14 cellular contexts compared by ENCODE assay signal in genomic region chr14:67467134-67467533, GRCh38. TPM values are rescaled to one million over a fixed set of nuclear protein-coding genes. Genes with fewer than 3 reads are reported as not detected.
DNase-seq lines count a peak whose midpoint lies in the region; ATAC-seq and TF ChIP-seq lines count a peak whose summit lies in the region.
"Had no signal": no experiment of that assay in that cellular context is flagged by ENCODE, and none has a peak within 500 bp of the region (broad histone marks: within the 10 kb centered on the region; RNA-seq: fewer than 3 reads in every experiment).

No MANE protein-coding gene starts in this region.

- no peaks in the 10 kb centered on the region for H3K27me3 ChIP-seq in adrenal gland

- H3K36me3 Mint-ChIP-seq in activated naive CD8-positive, alpha-beta T cell = no peaks in the 10 kb centered on the region
- H3K36me3 Mint-ChIP-seq in activated naive CD8-positive, alpha-beta T cell treated with anti-CD3 and anti-CD28 coated beads, Interleukin-2, amount 50 U/mL, for 24 hours (ENCODE audit: low read depth) = no peaks in the 10 kb centered on the region
- no peaks in the 10 kb centered on the region for H3K36me3 Mint-ChIP-seq in central memory CD8-positive, alpha-beta T cell (ENCODE audit: insufficient read depth)
- peaks cover 0 to 7% (median 0%) of the 10 kb centered on the region in 3 donors for H3K36me3 Mint-ChIP-seq in naive thymus-derived CD8-positive, alpha-beta T cell

- no peak for ATAC-seq in activated naive CD8-positive, alpha-beta T cell treated with anti-CD3 and anti-CD28 coated beads, Interleukin-2, amount 50 U/mL, for 24 hours
- no peak for ATAC-seq in central memory CD8-positive, alpha-beta T cell (replicated peaks; ENCODE audit: extremely low read depth, poor library complexity, severe bottlenecking)
- ATAC-seq in naive thymus-derived CD8-positive, alpha-beta T cell = no peak
- no peak for ATAC-seq in GM19023 (IDR thresholded peaks at IDR 0.05; ENCODE audit: unreplicated experiment)
- ATAC-seq in HG03280 (IDR thresholded peaks at IDR 0.05; ENCODE audit: unreplicated experiment) = no peak

- intact Hi-C loops in adrenal gland (cut with DNase I) = no loop called here

- 79 to 98% (median 93%) methylated on average over 1 of the region's 1 CpG for WGBS in adrenal gland, 4 donors

- DNase-seq in activated naive CD8-positive, alpha-beta T cell treated with anti-CD3 and anti-CD28 coated beads, Interleukin-2, amount 50 U/mL, for 24 hours = no peak
- no peak for DNase-seq in central memory CD8-positive, alpha-beta T cell (ENCODE audit: low spot score in 2 of 2)
- DNase-seq in naive thymus-derived CD8-positive, alpha-beta T cell = no peak
- no peak for DNase-seq in stimulated activated CD4-positive, alpha-beta T cell treated with anti-CD3 and anti-CD28 coated beads, Interleukin-4, amount 100 ng/mL, for 1 hour
- DNase-seq in adrenal gland = no peak
- DNase-seq: DMS79, HCEC 1CT had no signal

- H3K9me3 Mint-ChIP-seq in activated naive CD8-positive, alpha-beta T cell (ENCODE audit: low read depth) = no peaks in the 10 kb centered on the region
- no peaks in the 10 kb centered on the region for H3K9me3 Mint-ChIP-seq in activated naive CD8-positive, alpha-beta T cell treated with anti-CD3 and anti-CD28 coated beads, Interleukin-2, amount 50 U/mL, for 24 hours
- no peaks in the 10 kb centered on the region for H3K9me3 Mint-ChIP-seq in central memory CD8-positive, alpha-beta T cell
- H3K9me3 Mint-ChIP-seq in naive thymus-derived CD8-positive, alpha-beta T cell = no peaks in the 10 kb centered on the region

- H3K27ac ChIP-seq in adrenal gland = no peak overlapping the region
- H3K27ac ChIP-seq: 22Rv1 had no signal

- H3K4me3 Mint-ChIP-seq in activated naive CD8-positive, alpha-beta T cell = no peak overlapping the region
- H3K4me3 Mint-ChIP-seq in activated naive CD8-positive, alpha-beta T cell treated with anti-CD3 and anti-CD28 coated beads, Interleukin-2, amount 50 U/mL, for 24 hours = no peak overlapping the region
- H3K4me3 Mint-ChIP-seq in central memory CD8-positive, alpha-beta T cell = peak overlapping the region; percentile 51
- H3K4me3 Mint-ChIP-seq in naive thymus-derived CD8-positive, alpha-beta T cell = peak overlapping the region in 2 of 10 donors; percentile 26 to 68
- H3K4me3 Mint-ChIP-seq: CD14-positive monocyte had no signal

- no peak for TF ChIP-seq POLR2A in adrenal gland (IDR thresholded peaks at IDR 0.05)

- no peak for TF ChIP-seq CTCF in adrenal gland (IDR thresholded peaks at IDR 0.05)

- peaks cover 0 to under 1% of the 10 kb centered on the region in 2 donors for H3K4me1 ChIP-seq in adrenal gland (replicated peaks in 1 of 2)

- no peaks in the 10 kb centered on the region for H3K36me3 ChIP-seq in adrenal gland (replicated peaks in 1 of 2)

- POLR2A ChIA-PET in naive thymus-derived CD8-positive, alpha-beta T cell (lab: Charles Lee) = interaction anchor here (1.0 to 7.2 kb wide), 2 partner anchors 21 to 49 kb away, joined by 3 to 41 read pairs; partner anchors contain the start of gene TMEM229B

- no peaks in the 10 kb centered on the region for H3K27me3 Mint-ChIP-seq in activated naive CD8-positive, alpha-beta T cell
- H3K27me3 Mint-ChIP-seq in activated naive CD8-positive, alpha-beta T cell treated with anti-CD3 and anti-CD28 coated beads, Interleukin-2, amount 50 U/mL, for 24 hours = no peaks in the 10 kb centered on the region
- no peaks in the 10 kb centered on the region for H3K27me3 Mint-ChIP-seq in central memory CD8-positive, alpha-beta T cell
- no peaks in the 10 kb centered on the region for H3K27me3 Mint-ChIP-seq in naive thymus-derived CD8-positive, alpha-beta T cell

- no peaks in the 10 kb centered on the region for H3K9me3 ChIP-seq in adrenal gland (replicated peaks in 1 of 3)

- H3K27ac Mint-ChIP-seq in activated naive CD8-positive, alpha-beta T cell = peak overlapping the region; percentile 31
- H3K27ac Mint-ChIP-seq in activated naive CD8-positive, alpha-beta T cell treated with anti-CD3 and anti-CD28 coated beads, Interleukin-2, amount 50 U/mL, for 24 hours = no peak overlapping the region
- H3K27ac Mint-ChIP-seq in central memory CD8-positive, alpha-beta T cell (ENCODE audit: low read depth) = no peak overlapping the region
- H3K27ac Mint-ChIP-seq in naive thymus-derived CD8-positive, alpha-beta T cell = peak overlapping the region in 7 of 10 donors; percentile 28 to 75 (median 52)
- H3K27ac Mint-ChIP-seq: CD14-positive monocyte had no signal

- H3K4me3 ChIP-seq in adrenal gland = no peak overlapping the region

- H3K4me1 Mint-ChIP-seq in activated naive CD8-positive, alpha-beta T cell (ENCODE audit: low read depth) = peaks cover 38% of the 10 kb centered on the region
- peaks cover 29% of the 10 kb centered on the region for H3K4me1 Mint-ChIP-seq in activated naive CD8-positive, alpha-beta T cell treated with anti-CD3 and anti-CD28 coated beads, Interleukin-2, amount 50 U/mL, for 24 hours
- H3K4me1 Mint-ChIP-seq in central memory CD8-positive, alpha-beta T cell = peaks cover 48% of the 10 kb centered on the region
- peaks cover 31 to 60% (median 49%) of the 10 kb centered on the region in 4 donors for H3K4me1 Mint-ChIP-seq in naive thymus-derived CD8-positive, alpha-beta T cell

RNA-seq across cellular contexts. Expression of gene TMEM229B, which starts 21.4 kb away (rescaled TPM):
- total RNA-seq in naive thymus-derived CD8-positive, alpha-beta T cell = 10 to 100 TPM; 22.5 to 25.6 TPM
- polyA plus RNA-seq in naive thymus-derived CD8-positive, alpha-beta T cell = 10 to 100 TPM; 17.2 to 27.5 (median 17.3) TPM
- total RNA-seq in adrenal gland = 10 to 100 TPM; 27.8 to 63.9 (median 40.1) TPM
- polyA plus RNA-seq in adrenal gland = 10 to 100 TPM in 2 of 3 donors, 1 to 10 TPM in 1; 5.7 to 31.9 (median 12.0) TPM
- total RNA-seq: A673 had no signal

RNA-seq across cellular contexts. Expression of gene PLEK2, which starts 55.2 kb away (rescaled TPM):
- 1 to 10 TPM; 1.3 to 3.2 TPM for total RNA-seq in naive thymus-derived CD8-positive, alpha-beta T cell
- polyA plus RNA-seq in naive thymus-derived CD8-positive, alpha-beta T cell = 1 to 10 TPM in 1 of 3 donors, under 1 TPM in 2; 0.53 to 1.2 (median 0.79) TPM
- 100 to 1,000 TPM in 2 of 8 donors, 10 to 100 TPM in 6; 19.6 to 384 (median 45.1) TPM for total RNA-seq in adrenal gland
- 100 to 1,000 TPM in 1 of 3 donors, 10 to 100 TPM in 2; 35.8 to 339 (median 77.8) TPM for polyA plus RNA-seq in adrenal gland
- total RNA-seq: H4 had no signal

Comparison
In these comparisons a context has a peak if more than half of its experiments do, and no peak if none do; other contexts are left out.
1. H3K27ac Mint-ChIP-seq: peak in activated naive CD8-positive, alpha-beta T cell (single experiment) and naive thymus-derived CD8-positive, alpha-beta T cell (7 of 10); none in activated naive CD8-positive, alpha-beta T cell treated with anti-CD3 and anti-CD28 coated beads, Interleukin-2, amount 50 U/mL, for 24 hours (single experiment) and central memory CD8-positive, alpha-beta T cell (single experiment).
2. RNA of gene PLEK2, which starts 55.2 kb away (total RNA-seq): 19.6 to 384 TPM in adrenal gland; 1.3 to 3.2 TPM in naive thymus-derived CD8-positive, alpha-beta T cell; every median in the first group is over 4 times any median in the second.